17 cellular contexts compared by ENCODE assay signal in the genomic region with DNA sequence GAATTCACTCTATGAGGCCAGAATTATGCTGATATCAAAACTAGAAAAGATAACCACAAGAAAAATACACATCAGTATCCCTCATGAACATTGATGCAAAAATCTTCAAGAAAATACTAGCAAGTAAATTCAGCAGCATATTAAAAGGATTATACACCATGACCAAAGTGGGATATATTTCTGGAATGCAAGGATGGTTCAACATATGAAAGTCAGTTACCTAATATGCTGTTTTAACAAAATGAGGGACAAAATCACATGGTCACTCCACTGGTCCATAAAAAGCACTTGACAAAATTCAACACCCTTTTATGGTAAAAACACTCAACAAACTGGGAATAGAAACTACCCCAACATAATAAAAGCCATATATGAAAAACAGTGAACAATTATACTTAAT. TPM values are rescaled to one million over a fixed set of nuclear protein-coding genes. Genes with fewer than 3 reads are reported as not detected.
A peak's percentile ranks its signal among the peaks of the same experiment; 100 is the strongest.
DNase-seq lines count a peak whose midpoint lies in the region; ATAC-seq, FAIRE-seq and TF ChIP-seq lines count a peak whose summit lies in the region.
"Had no signal": no experiment of that assay in that cellular context is flagged by ENCODE, and none has a peak within 500 bp of the region (broad histone marks: within the 10 kb centered on the region; RNA-seq: fewer than 3 reads in every experiment).

No MANE protein-coding gene starts in this region.

- FAIRE-seq in A549 (lab: Jason Lieb, UNC) (peak; percentile 54), GM19239 (lab: Jason Lieb, UNC) (peak; percentile 4)
- FAIRE-seq: GM12891, H54 had no signal

- no peaks in the 10 kb centered on the region for H3K27me3 Mint-ChIP-seq in endothelial cell (ENCODE audit: unreplicated experiment)

- peak overlapping the region; percentile 13 for H3K4me3 Mint-ChIP-seq in endothelial cell (ENCODE audit: unreplicated experiment)
- H3K4me3 Mint-ChIP-seq: CD8-positive, alpha-beta memory T cell had no signal

- POLR2A ChIA-PET in A549 (lab: Yijun Ruan, JAX): no interaction called here

- no peak overlapping the region for H3K27ac Mint-ChIP-seq in endothelial cell (ENCODE audit: unreplicated experiment)
- H3K27ac Mint-ChIP-seq: CD8-positive, alpha-beta memory T cell had no signal

- no peak for TF ChIP-seq RAD21 in A549 (conservative IDR thresholded peaks at IDR 0.05 in 1 of 2, IDR thresholded peaks at IDR 0.05 in 1 of 2)

- no peaks in the 10 kb centered on the region for H3K27me3 ChIP-seq in adipocyte (replicated peaks; ENCODE audit: control insufficient read depth, insufficient read depth, low read length)
- H3K27me3 ChIP-seq in sigmoid colon: no peaks in the 10 kb centered on the region
- H3K27me3 ChIP-seq: BLaER1 had no signal

- H3K4me3 ChIP-seq in A549: no peak overlapping the region
- H3K4me3 ChIP-seq in adipocyte (ENCODE audit: low read length): peak overlapping the region; percentile 33
- H3K4me3 ChIP-seq in sigmoid colon: no peak overlapping the region
- H3K4me3 ChIP-seq: BLaER1 had no signal

- no peak overlapping the region for H3K4me2 ChIP-seq in A549
- H3K4me2 ChIP-seq: BLaER1 had no signal

- no peak for TF ChIP-seq EP300 in A549 (IDR thresholded peaks at IDR 0.05)
- no peak for TF ChIP-seq EP300 in sigmoid colon (IDR thresholded peaks at IDR 0.05)

- no peak for TF ChIP-seq POLR2A in A549 (IDR thresholded peaks at IDR 0.05; ENCODE audit: low read length)
- TF ChIP-seq POLR2A in sigmoid colon (IDR thresholded peaks at IDR 0.05): no peak

- H3K27ac ChIP-seq in A549 (no peak overlapping the region), sigmoid colon (no peak overlapping the region)
- H3K27ac ChIP-seq: BLaER1 had no signal

- CTCF ChIA-PET in A549 (lab: Yijun Ruan, JAX): interaction anchor here (1.3 kb wide), 1 partner anchor 9 kb away, joined by 4 read pairs; no protein-coding TSS in a partner anchor

- intact Hi-C loops in sigmoid colon (cut with DNase I): no loop called here

- no peak for ATAC-seq in A549
- ATAC-seq in SK-N-SH treated with all-trans-retinoic acid at 6 μM for 48 hours: no peak
- ATAC-seq: HCT116 had no signal

- DNase-seq in A549 (ENCODE audit: low read depth in 1 of 2, low spot score in 1 of 2) (peak in 1 of 2 experiments; percentile 12), GM19239 (ENCODE audit: insufficient read length, low spot score) (no peak), adipocyte (ENCODE audit: low read depth) (no peak), endothelial cell (ENCODE audit: low spot score) (no peak), sigmoid colon (no peak), NCI-H748 (lab: John Stamatoyannopoulos, UW; ENCODE audit: unreplicated experiment) (no peak)
- DNase-seq: Calu3; CD8-positive, alpha-beta memory T cell; DMS 273 treated with DMSO at 0.1 percent for 48 hours; DMS79 treated with DMSO at 0.1 percent for 48 hours; EL; KBM-7 had no signal

- peaks cover 5% of the 10 kb centered on the region for H3K9me3 Mint-ChIP-seq in endothelial cell (ENCODE audit: unreplicated experiment)

- peaks cover 50% of the 10 kb centered on the region for H3K36me3 Mint-ChIP-seq in endothelial cell (ENCODE audit: low read depth, unreplicated experiment)

- no peak overlapping the region for H3K9ac ChIP-seq in adipocyte (ENCODE audit: low read length)
- H3K9ac ChIP-seq: BLaER1 had no signal

- no peaks in the 10 kb centered on the region for H3K4me1 ChIP-seq in A549
- no peaks in the 10 kb centered on the region for H3K4me1 ChIP-seq in adipocyte (ENCODE audit: control insufficient read depth, insufficient read depth, low read length)
- peaks cover 0 to 14% (median 13%) of the 10 kb centered on the region in 4 donors for H3K4me1 ChIP-seq in sigmoid colon
- H3K4me1 ChIP-seq: BLaER1 had no signal

- H3K9me3 ChIP-seq in A549 (peaks cover 49% of the 10 kb centered on the region), adipocyte (ENCODE audit: control insufficient read depth, low read length) (peaks cover 19% of the 10 kb centered on the region), sigmoid colon (peaks cover 0 to 8% (median 0%) of the 10 kb centered on the region in 4 donors)

- H3K4me1 Mint-ChIP-seq in endothelial cell (ENCODE audit: unreplicated experiment): peaks cover 2% of the 10 kb centered on the region
- H3K4me1 Mint-ChIP-seq: CD8-positive, alpha-beta memory T cell had no signal

- TF ChIP-seq CTCF in A549 (IDR thresholded peaks at IDR 0.05): no peak
- TF ChIP-seq CTCF in endothelial cell (IDR thresholded peaks at IDR 0.05; ENCODE audit: unreplicated experiment): no peak
- TF ChIP-seq CTCF in sigmoid colon (IDR thresholded peaks at IDR 0.05): no peak

- peaks cover 29% of the 10 kb centered on the region for H3K36me3 ChIP-seq in adipocyte (ENCODE audit: control insufficient read depth, insufficient read depth, low read length, severe bottlenecking)
- no peaks in the 10 kb centered on the region for H3K36me3 ChIP-seq in sigmoid colon

TF ChIP-seq in A549, 52 proteins besides CTCF, POLR2A, EP300 and RAD21 (continues in another document):
- no peak for TF ChIP-seq ZC3H11A (IDR thresholded peaks at IDR 0.05)
- TF ChIP-seq, protein P1, sequence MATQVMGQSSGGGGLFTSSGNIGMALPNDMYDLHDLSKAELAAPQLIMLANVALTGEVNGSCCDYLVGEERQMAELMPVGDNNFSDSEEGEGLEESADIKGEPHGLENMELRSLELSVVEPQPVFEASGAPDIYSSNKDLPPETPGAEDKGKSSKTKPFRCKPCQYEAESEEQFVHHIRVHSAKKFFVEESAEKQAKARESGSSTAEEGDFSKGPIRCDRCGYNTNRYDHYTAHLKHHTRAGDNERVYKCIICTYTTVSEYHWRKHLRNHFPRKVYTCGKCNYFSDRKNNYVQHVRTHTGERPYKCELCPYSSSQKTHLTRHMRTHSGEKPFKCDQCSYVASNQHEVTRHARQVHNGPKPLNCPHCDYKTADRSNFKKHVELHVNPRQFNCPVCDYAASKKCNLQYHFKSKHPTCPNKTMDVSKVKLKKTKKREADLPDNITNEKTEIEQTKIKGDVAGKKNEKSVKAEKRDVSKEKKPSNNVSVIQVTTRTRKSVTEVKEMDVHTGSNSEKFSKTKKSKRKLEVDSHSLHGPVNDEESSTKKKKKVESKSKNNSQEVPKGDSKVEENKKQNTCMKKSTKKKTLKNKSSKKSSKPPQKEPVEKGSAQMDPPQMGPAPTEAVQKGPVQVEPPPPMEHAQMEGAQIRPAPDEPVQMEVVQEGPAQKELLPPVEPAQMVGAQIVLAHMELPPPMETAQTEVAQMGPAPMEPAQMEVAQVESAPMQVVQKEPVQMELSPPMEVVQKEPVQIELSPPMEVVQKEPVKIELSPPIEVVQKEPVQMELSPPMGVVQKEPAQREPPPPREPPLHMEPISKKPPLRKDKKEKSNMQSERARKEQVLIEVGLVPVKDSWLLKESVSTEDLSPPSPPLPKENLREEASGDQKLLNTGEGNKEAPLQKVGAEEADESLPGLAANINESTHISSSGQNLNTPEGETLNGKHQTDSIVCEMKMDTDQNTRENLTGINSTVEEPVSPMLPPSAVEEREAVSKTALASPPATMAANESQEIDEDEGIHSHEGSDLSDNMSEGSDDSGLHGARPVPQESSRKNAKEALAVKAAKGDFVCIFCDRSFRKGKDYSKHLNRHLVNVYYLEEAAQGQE (IDR thresholded peaks at IDR 0.05): no peak
- no peak for TF ChIP-seq TFCP2L1 (CRISPR knock-in tag; IDR thresholded peaks at IDR 0.05)
- no peak for TF ChIP-seq FOXS1 (CRISPR knock-in tag; IDR thresholded peaks at IDR 0.05)

TF ChIP-seq in SK-N-SH treated with all-trans-retinoic acid at 6 μM for 48 hours, 23 proteins besides CTCF, POLR2A, EP300 and RAD21 (continues in another document):
- no peak for TF ChIP-seq ZC3H10 (CRISPR knock-in tag; IDR thresholded peaks at IDR 0.05)
- TF ChIP-seq TOX (CRISPR knock-in tag; IDR thresholded peaks at IDR 0.05; ENCODE audit: borderline replicate concordance): no peak
- TF ChIP-seq CSDC2 (CRISPR knock-in tag; IDR thresholded peaks at IDR 0.05): no peak
- TF ChIP-seq, protein P2, sequence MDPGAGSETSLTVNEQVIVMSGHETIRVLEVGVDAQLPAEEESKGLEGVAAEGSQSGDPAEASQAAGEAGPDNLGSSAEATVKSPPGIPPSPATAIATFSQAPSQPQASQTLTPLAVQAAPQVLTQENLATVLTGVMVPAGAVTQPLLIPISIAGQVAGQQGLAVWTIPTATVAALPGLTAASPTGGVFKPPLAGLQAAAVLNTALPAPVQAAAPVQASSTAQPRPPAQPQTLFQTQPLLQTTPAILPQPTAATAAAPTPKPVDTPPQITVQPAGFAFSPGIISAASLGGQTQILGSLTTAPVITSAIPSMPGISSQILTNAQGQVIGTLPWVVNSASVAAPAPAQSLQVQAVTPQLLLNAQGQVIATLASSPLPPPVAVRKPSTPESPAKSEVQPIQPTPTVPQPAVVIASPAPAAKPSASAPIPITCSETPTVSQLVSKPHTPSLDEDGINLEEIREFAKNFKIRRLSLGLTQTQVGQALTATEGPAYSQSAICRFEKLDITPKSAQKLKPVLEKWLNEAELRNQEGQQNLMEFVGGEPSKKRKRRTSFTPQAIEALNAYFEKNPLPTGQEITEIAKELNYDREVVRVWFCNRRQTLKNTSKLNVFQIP (CRISPR knock-in tag; IDR thresholded peaks at IDR 0.05; ENCODE audit: borderline replicate concordance, low read depth): no peak
- TF ChIP-seq RARB (CRISPR knock-in tag; IDR thresholded peaks at IDR 0.05): no peak
- TF ChIP-seq ZNF70 (CRISPR knock-in tag; IDR thresholded peaks at IDR 0.05): no peak

RNA-seq across cellular contexts. Expression of a gene that starts 40.3 kb away (rescaled TPM):
- polyA plus RNA-seq in A549 (2011; rRNA removed): 7.6 and 10.5 TPM in 2 replicates
- 3.5 and 4.5 TPM in 2 replicates for polyA plus RNA-seq in A549 (2012; cell fraction: cytosol; rRNA removed)
- polyA plus RNA-seq in A549 (2012; cell fraction: nucleus; rRNA removed): 7.5 and 10.0 TPM in 2 replicates
- 5.6 to 5.9 TPM (median 5.7 TPM) in 3 replicates for polyA plus RNA-seq in A549 (2017; fragmentation: RNase III; extraction: RNeasy Plus Mini Kit Qiagen cat#74134 plus additional on column Dnase treatment)
- 19.3 and 20.8 TPM in 2 replicates for polyA minus RNA-seq in A549 (2011; rRNA and poly(A)+ RNA removed)
- total RNA-seq in endothelial cell (ENCODE audit: unreplicated experiment): 28.9 TPM
- total RNA-seq in sigmoid colon: 10 to 100 TPM; 15.3 to 51.0 (median 17.2) TPM
- 1 to 10 TPM; 2.1 to 9.0 (median 8.5) TPM for polyA plus RNA-seq in sigmoid colon

RNA-seq across cellular contexts. Expression of a gene that starts 40.3 kb away (rescaled TPM):
- polyA plus RNA-seq in A549 (2011; rRNA removed) (60.8 and 74.6 TPM in 2 replicates), A549 (2017; fragmentation: RNase III; extraction: RNeasy Plus Mini Kit Qiagen cat#74134 plus additional on column Dnase treatment) (59.9 to 67.4 TPM (median 61.8 TPM) in 3 replicates), sigmoid colon (10 to 100 TPM; 21.5 to 46.2 (median 35.0) TPM)
- polyA plus RNA-seq in A549 (2012; cell fraction: cytosol; rRNA removed): 55.0 and 56.3 TPM in 2 replicates
- polyA plus RNA-seq in A549 (2012; cell fraction: nucleus; rRNA removed): 32.1 and 35.2 TPM in 2 replicates
- polyA minus RNA-seq in A549 (2011; rRNA and poly(A)+ RNA removed): 33.8 and 39.1 TPM in 2 replicates
- total RNA-seq in endothelial cell (ENCODE audit: unreplicated experiment) (26.1 TPM), sigmoid colon (10 to 100 TPM; 12.5 to 24.6 (median 19.8) TPM)
